Comparison of ENCODE assay signal across 19 cellular contexts in the genomic region with DNA sequence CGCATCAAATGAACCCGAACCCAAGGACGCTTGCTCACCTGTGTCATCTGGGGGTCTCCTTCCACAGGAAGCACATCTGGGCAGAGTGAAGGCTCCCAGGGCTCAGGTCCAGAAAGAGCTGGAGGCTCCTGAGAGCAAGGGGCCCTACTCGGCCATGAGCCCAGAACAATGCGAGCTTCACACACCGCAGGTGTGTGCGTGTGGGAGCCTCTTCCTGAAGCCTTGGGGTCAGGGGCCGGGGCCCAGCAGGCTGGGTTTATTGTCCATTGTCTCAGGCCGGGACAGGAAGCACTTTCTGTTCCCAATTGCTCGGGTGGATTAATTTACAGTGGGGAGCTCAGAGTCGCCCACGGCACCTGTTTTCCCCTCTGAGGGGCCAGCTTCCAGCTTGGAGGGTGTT.
A peak's percentile ranks its signal among the peaks of the same experiment; 100 is the strongest.
DNase-seq lines count a peak whose midpoint lies in the region; ATAC-seq, FAIRE-seq and TF ChIP-seq lines count a peak whose summit lies in the region.
"Had no signal": no experiment of that assay in that cellular context is flagged by ENCODE, and none has a peak within 500 bp of the region (broad histone marks: within the 10 kb centered on the region; RNA-seq: fewer than 3 reads in every experiment).

No MANE protein-coding gene starts in this region.

- POLR2A ChIA-PET in H1 (lab: Charles Lee; ENCODE audit: partially characterized antibody): interaction anchor here (1.1 kb wide), 1 partner anchor 21 kb away, joined by 3 read pairs; no protein-coding TSS in a partner anchor

- H3K9me3 ChIP-seq in heart right ventricle (peaks cover 0 to 5% (median 0%) of the 10 kb centered on the region in 11 donors), H1 (ENCODE audit: insufficient read depth in 2 of 2, low read depth in 1 of 2, low read length in 1 of 2) (peaks cover 4 to 6% of the 10 kb centered on the region in 2 experiments; a peak in 3 of 4 replicates), uterus (peaks cover 0 to 2% of the 10 kb centered on the region in 2 donors)

- H3K27ac ChIP-seq in heart right ventricle (peak overlapping the region in 3 of 10 donors; percentile 18 to 45 (median 22)), H1 (ENCODE audit: low read depth, low read length) (no peak overlapping the region), mesendoderm (ENCODE audit: low read depth, low read length) (no peak overlapping the region), uterus (no peak overlapping the region)

- CTCF ChIA-PET in H1 (lab: Charles Lee; ENCODE audit: partially characterized antibody): interaction anchor here (0.7 to 14.5 kb wide), 9 partner anchors 8 to 350 kb away, joined by 3 to 182 read pairs (median 4); no protein-coding TSS in a partner anchor

- TF ChIP-seq CTCF in heart right ventricle (IDR thresholded peaks at IDR 0.05) (no peak), H1 (IDR thresholded peaks at IDR 0.05; ENCODE audit: control extremely low read depth in 1 of 3, insufficient read depth in 1 of 3, low read depth in 1 of 3, low read length in 3 of 3) (no peak), uterus (IDR thresholded peaks at IDR 0.05) (no peak)

- H3K27me3 ChIP-seq in heart right ventricle (peaks cover 0 to 33% (median 8%) of the 10 kb centered on the region in 7 donors), H1 (replicated peaks in 1 of 4; ENCODE audit: control insufficient read depth in 3 of 4, extremely low read depth in 1 of 4, insufficient read depth in 3 of 4, low read length in 3 of 4) (no peaks in the 10 kb centered on the region), mesendoderm (ENCODE audit: insufficient read depth, low read length, poor library complexity) (no peaks in the 10 kb centered on the region), uterus (no peaks in the 10 kb centered on the region)

- peaks cover 3 to 48% (median 30%) of the 10 kb centered on the region in 9 donors for H3K4me1 ChIP-seq in heart right ventricle
- peaks cover 0 to 7% (median 2%) of the 10 kb centered on the region in 4 experiments; a peak in 3 of 7 replicates for H3K4me1 ChIP-seq in H1 (replicated peaks in 1 of 4; ENCODE audit: control insufficient read depth in 3 of 4, insufficient read depth in 4 of 4, low read length in 3 of 4)
- H3K4me1 ChIP-seq in mesendoderm (ENCODE audit: control insufficient read depth, low read depth, low read length): no peaks in the 10 kb centered on the region
- H3K4me1 ChIP-seq in uterus: no peaks in the 10 kb centered on the region

- TF ChIP-seq POLR2A in H1 (IDR thresholded peaks at IDR 0.05; ENCODE audit: control extremely low read depth in 1 of 2, low read depth in 2 of 2, low read length in 2 of 2) (no peak), uterus (IDR thresholded peaks at IDR 0.05) (no peak)

- H2BK120ac ChIP-seq in H1 (replicated peaks; ENCODE audit: low read depth, low read length): no peak overlapping the region
- H2BK120ac ChIP-seq in mesendoderm (ENCODE audit: low read depth, low read length): no peak overlapping the region

- H3K36me3 ChIP-seq in heart right ventricle (no peaks in the 10 kb centered on the region), H1 (ENCODE audit: control insufficient read depth in 2 of 4, insufficient read depth in 4 of 4, low read length in 3 of 4) (no peaks in the 10 kb centered on the region), mesendoderm (ENCODE audit: control insufficient read depth, insufficient read depth, low read length) (no peaks in the 10 kb centered on the region), uterus (no peaks in the 10 kb centered on the region)

- no peak overlapping the region for H3K14ac ChIP-seq in H1 (ENCODE audit: insufficient read length)

- H4K20me1 ChIP-seq in H1 (replicated peaks in 1 of 2; ENCODE audit: control insufficient read depth in 1 of 2, insufficient read depth in 2 of 2, low read length in 2 of 2): no peaks in the 10 kb centered on the region

- H4K8ac ChIP-seq in H1 (ENCODE audit: extremely low read depth, insufficient read depth, low read length): no peak overlapping the region
- H4K8ac ChIP-seq in mesendoderm (ENCODE audit: low read depth, low read length): no peak overlapping the region

- no peak overlapping the region for H4K5ac ChIP-seq in H1 (ENCODE audit: insufficient read length, low read depth, low read length)
- H4K5ac ChIP-seq in mesendoderm (ENCODE audit: low read length): no peak overlapping the region

- H3K18ac ChIP-seq in H1 (ENCODE audit: extremely low read depth, low read length) (no peak overlapping the region), mesendoderm (ENCODE audit: low read length) (peak overlapping the region; percentile 7)

- no peak for TF ChIP-seq RAD21 in H1 (IDR thresholded peaks at IDR 0.05 in 1 of 2, conservative IDR thresholded peaks at IDR 0.05 in 1 of 2; ENCODE audit: low read depth in 2 of 2, low read length in 2 of 2)

- H2BK5ac ChIP-seq in H1 (ENCODE audit: low read depth, low read length) (no peak overlapping the region), mesendoderm (ENCODE audit: low read length) (no peak overlapping the region)

- H2BK15ac ChIP-seq in H1 (ENCODE audit: low read length) (no peak overlapping the region), mesendoderm (replicated peaks; ENCODE audit: low read depth) (no peak overlapping the region)

- no peak for FAIRE-seq in H1 (lab: Jason Lieb, UNC)
- FAIRE-seq: GM12891 had no signal

- H3K4me2 ChIP-seq in H1 (ENCODE audit: insufficient read depth in 1 of 2, low read depth in 2 of 2, low read length in 2 of 2) (no peak overlapping the region), mesendoderm (ENCODE audit: low read length) (no peak overlapping the region)

- peak overlapping the region; percentile 47 for H4K91ac ChIP-seq in H1 (replicated peaks; ENCODE audit: insufficient read length, low read length)

- no peak overlapping the region for H3K4ac ChIP-seq in H1 (replicated peaks; ENCODE audit: insufficient read length, low read depth, low read length)
- no peak overlapping the region for H3K4ac ChIP-seq in mesendoderm (ENCODE audit: low read depth, low read length)

- peak; percentile 44 to 81 (median 64) for ATAC-seq in heart right ventricle
- ATAC-seq in Right ventricle myocardium inferior: no peak
- no peak for ATAC-seq in left lobe of liver

- no peak overlapping the region for H2BK20ac ChIP-seq in H1 (ENCODE audit: low read length)

- H3K56ac ChIP-seq in H1 (replicated peaks; ENCODE audit: insufficient read length, low read depth, low read length) (no peak overlapping the region), mesendoderm (ENCODE audit: low read length) (peak overlapping the region; percentile 62)

- H3K23ac ChIP-seq in H1 (ENCODE audit: insufficient read length) (no peak overlapping the region), mesendoderm (ENCODE audit: low read length) (no peak overlapping the region)

- intact Hi-C loops in heart right ventricle (cut with DNase I) (loop anchor here in 2 of 10 donors (2.0 to 5.0 kb wide), 2 partner anchors 93 to 95 kb away; no protein-coding TSS in a partner anchor), Right ventricle myocardium inferior (cut with DNase I) (no loop called here), uterus (cut with DNase I; ENCODE audit: low total_unique reads) (no loop called here)

- in situ Hi-C loops in KBM-7 (cut with MboI; ENCODE audit: low pct_unique_long_range_greater_than_20kb, low sequenced_read_pairs): loop anchor here (10.0 kb wide), 1 partner anchor 141 kb away; no protein-coding TSS in a partner anchor

- H3K9ac ChIP-seq in H1 (replicated peaks in 1 of 4; ENCODE audit: extremely low read depth in 1 of 4, low read depth in 3 of 4, low read length in 3 of 4) (no peak overlapping the region), mesendoderm (ENCODE audit: low read length) (no peak overlapping the region)

- peak; percentile 24 to 45 for DNase-seq in heart right ventricle
- DNase-seq in Right ventricle myocardium inferior (ENCODE audit: missing footprints): no peak
- DNase-seq in dermis blood vessel endothelial cell: peak; percentile 72
- no peak for DNase-seq in H1 (ENCODE audit: low read depth in 1 of 2, low spot score in 2 of 2)
- DNase-seq in mesendoderm: no peak
- no peak for DNase-seq in uterus
- no peak for DNase-seq in left lobe of liver (ENCODE audit: low spot score)
- no peak for DNase-seq in KBM-7
- DNase-seq: C1 segment of cervical spinal cord; Calu3; CD4-positive, alpha-beta memory T cell; COR-L47; DMS53; DMS79 treated with DMSO at 0.1 percent for 48 hours; GF-D8; GOT3; H7; HCEC 1CT had no signal

- no peaks in the 10 kb centered on the region; the same call in 1 of the 2 replicates for H3K23me2 ChIP-seq in H1 (ENCODE audit: low read depth, low read length)

- H3K79me1 ChIP-seq in H1 (ENCODE audit: low read depth, low read length) (no peaks in the 10 kb centered on the region), mesendoderm (ENCODE audit: low read length) (no peaks in the 10 kb centered on the region)

- WGBS in heart right ventricle, 2 donors: 69 to 72% methylated on average over 12 of the region's 12 CpGs
- 89% methylated on average over 12 of the region's 12 CpGs; no CpG with 5 or more reads in 1 of the 2 experiments for WGBS in H1 (ENCODE audit: extremely low coverage in 1 of 2, insufficient coverage in 1 of 2, insufficient read length in 1 of 2, insufficient replicate concordance in 2 of 2, low coverage in 1 of 2, low lambda C conversion rate in 2 of 2, missing lambda C conversion rate in 1 of 2), 2 experiments
- WGBS in mesendoderm (ENCODE audit: extremely low coverage, insufficient coverage, low lambda C conversion rate): no CpG with 5 or more reads among the region's 12 CpGs

- no peak overlapping the region for H2AK5ac ChIP-seq in H1 (ENCODE audit: low read depth, low read length)
- H2AK5ac ChIP-seq in mesendoderm (ENCODE audit: low read length): no peak overlapping the region

- no peak overlapping the region for H3K4me3 ChIP-seq in heart right ventricle
- no peak overlapping the region for H3K4me3 ChIP-seq in H1 (ENCODE audit: extremely low read depth in 1 of 4, insufficient read depth in 2 of 4, low read depth in 3 of 4, low read length in 4 of 4)
- no peak overlapping the region for H3K4me3 ChIP-seq in mesendoderm (ENCODE audit: low read length)
- no peak overlapping the region for H3K4me3 ChIP-seq in uterus

- no peak overlapping the region for H2AFZ ChIP-seq in H1 (ENCODE audit: low read length)

- H3K79me2 ChIP-seq in H1 (ENCODE audit: control insufficient read depth in 1 of 2, insufficient read depth in 2 of 2, low read length in 2 of 2) (no peaks in the 10 kb centered on the region), mesendoderm (ENCODE audit: control insufficient read depth, insufficient read depth, low read length) (no peaks in the 10 kb centered on the region)

- TF ChIP-seq EP300 in H1 (IDR thresholded peaks at IDR 0.05; ENCODE audit: borderline replicate concordance in 1 of 2, low read depth in 2 of 2, low read length in 2 of 2): no peak

- peak overlapping the region; percentile 68; the same call in 1 of the 2 replicates for H2BK12ac ChIP-seq in H1 (ENCODE audit: low read depth, low read length)

TF ChIP-seq in H1, 55 proteins besides CTCF, POLR2A, EP300 and RAD21:
- TF ChIP-seq KDM5A (IDR thresholded peaks at IDR 0.05; ENCODE audit: low read length) (no peak), SIX5 (IDR thresholded peaks at IDR 0.05; ENCODE audit: low read depth, low read length) (no peak)

Comparison
In these comparisons a context has a peak if more than half of its experiments do, and no peak if none do; other contexts are left out.
1. ATAC-seq: peak in heart right ventricle (8 of 8); none in Right ventricle myocardium inferior (single experiment) and left lobe of liver (single experiment).
2. DNase-seq: peak in heart right ventricle (2 of 2) and dermis blood vessel endothelial cell (single experiment); none in Right ventricle myocardium inferior (single experiment), H1 (0 of 2), mesendoderm (single experiment), uterus (0 of 2), left lobe of liver (single experiment) and KBM-7 (single experiment).